Comparison of ENCODE assay signal across 8 cellular contexts in the genomic region with DNA sequence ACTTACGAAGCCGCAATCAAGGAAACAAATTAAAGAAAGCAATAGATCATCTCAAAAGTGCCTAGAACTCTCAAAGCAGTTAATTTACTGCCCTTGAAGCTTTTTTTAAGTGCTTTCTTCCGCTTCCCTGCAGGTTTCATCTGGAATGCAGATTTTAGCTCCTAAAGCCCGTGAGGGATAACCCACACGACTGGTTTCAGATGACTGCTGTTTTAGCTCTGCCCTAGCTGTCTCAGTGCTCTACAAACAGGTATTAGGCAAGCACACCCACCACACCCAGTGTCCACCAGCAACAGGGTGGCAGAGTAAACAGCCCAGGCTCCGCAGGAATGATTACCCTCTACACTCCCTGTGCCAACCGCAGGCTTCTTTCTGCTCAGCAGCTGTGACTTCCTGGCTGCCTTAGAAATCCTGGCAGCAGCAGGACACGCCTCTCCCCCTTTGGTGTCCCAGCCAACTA.
A peak's percentile ranks its signal among the peaks of the same experiment; 100 is the strongest.
DNase-seq lines count a peak whose midpoint lies in the region; ATAC-seq and TF ChIP-seq lines count a peak whose summit lies in the region.

No MANE protein-coding gene starts in this region.

- ATAC-seq in naive B cell (ENCODE audit: low read depth in 2 of 2) (no peak), HG03039 (IDR thresholded peaks at IDR 0.05; ENCODE audit: unreplicated experiment) (no peak)

- H3K9me3 ChIP-seq in colonic mucosa: no peaks in the 10 kb centered on the region

- DNase-seq in Caki2 (ENCODE audit: low read depth) (peak; percentile 91), NCI-H2029 (lab: John Stamatoyannopoulos, UW) (peak; percentile 69), colonic mucosa (peak; percentile 90), naive B cell (no peak), erythroblast (lab: John Stamatoyannopoulos, UW) (no peak)
- DNase-seq in activated CD4-positive, alpha-beta T cell treated with anti-CD3 and anti-CD28 coated beads, Interleukin-2, amount 50 U/mL, for 4 hours: no peak
- DNase-seq in central memory CD4-positive, alpha-beta T cell: no peak

- H3K27me3 ChIP-seq in colonic mucosa: no peaks in the 10 kb centered on the region

- H3K36me3 Mint-ChIP-seq in naive B cell: no peaks in the 10 kb centered on the region

- peak overlapping the region; percentile 90 for H3K27ac ChIP-seq in colonic mucosa

- H3K9me3 Mint-ChIP-seq in naive B cell: no peaks in the 10 kb centered on the region

- H3K4me1 ChIP-seq in colonic mucosa: peaks cover 4% of the 10 kb centered on the region

- TF ChIP-seq CTCF in colonic mucosa (IDR thresholded peaks at IDR 0.05): no peak

- H3K9ac ChIP-seq in colonic mucosa (ENCODE audit: low read depth in 2 of 2, low read length in 2 of 2): peak overlapping the region in 1 of 2 donors; percentile 98

- peak overlapping the region; percentile 34 for H3K4me3 ChIP-seq in colonic mucosa

- peaks cover 17 to 44% (median 39%) of the 10 kb centered on the region in 3 donors for H3K27me3 Mint-ChIP-seq in naive B cell

- in situ Hi-C loops in Caki2 (cut with HindIII; ENCODE audit: low pct_unique_long_range_greater_than_20kb, low sequenced_read_pairs): no loop called here

- H3K4me3 Mint-ChIP-seq in naive B cell: peak overlapping the region; percentile 17 to 95 (median 85)

- intact Hi-C loops in colonic mucosa (cut with DNase I): loop anchor here (2.0 kb wide), 1 partner anchor 40 kb away; no protein-coding TSS in a partner anchor

- H3K4me1 Mint-ChIP-seq in naive B cell: peaks cover 14 to 26% (median 15%) of the 10 kb centered on the region in 3 donors

- no peaks in the 10 kb centered on the region for H3K36me3 ChIP-seq in colonic mucosa

- TF ChIP-seq POLR2A in erythroblast (IDR thresholded peaks at IDR 0.05; ENCODE audit: low read length): no peak

- H3K27ac Mint-ChIP-seq in naive B cell: peak overlapping the region in 2 of 6 donors; percentile 14 to 68

Comparison
In these comparisons a context has a peak if more than half of its experiments do, and no peak if none do; other contexts are left out.
1. DNase-seq: peak in Caki2 (single experiment), NCI-H2029 (single experiment) and colonic mucosa (single experiment); none in naive B cell (single experiment), erythroblast (0 of 2), activated CD4-positive, alpha-beta T cell treated with anti-CD3 and anti-CD28 coated beads, Interleukin-2, amount 50 U/mL, for 4 hours (0 of 2) and central memory CD4-positive, alpha-beta T cell (single experiment).